Comparison of ENCODE assay signal across 18 cellular contexts in genomic region chr6:12709116-12709515, GRCh38. TPM values are rescaled to one million over a fixed set of nuclear protein-coding genes. Genes with fewer than 3 reads are reported as not detected.
A peak's percentile ranks its signal among the peaks of the same experiment; 100 is the strongest.
DNase-seq lines count a peak whose midpoint lies in the region; ATAC-seq and TF ChIP-seq lines count a peak whose summit lies in the region.
"Had no signal": no experiment of that assay in that cellular context is flagged by ENCODE, and none has a peak within 500 bp of the region (broad histone marks: within the 10 kb centered on the region; RNA-seq: fewer than 3 reads in every experiment).

No MANE protein-coding gene starts in this region.

- H3K9ac ChIP-seq in mesenchymal stem cell (ENCODE audit: low read length) = no peak overlapping the region

- H2AFZ ChIP-seq in mesenchymal stem cell (ENCODE audit: low read depth, low read length) = no peak overlapping the region
- H2AFZ ChIP-seq: PC-9 had no signal

- H3K9me3 ChIP-seq in mesenchymal stem cell (ENCODE audit: control insufficient read depth, low read length) = no peaks in the 10 kb centered on the region
- H3K9me3 ChIP-seq: neutrophil had no signal

- H3K4ac ChIP-seq in mesenchymal stem cell (ENCODE audit: low read depth in 1 of 2, low read length in 2 of 2) = no peak overlapping the region

- H3K36me3 Mint-ChIP-seq in WTC11 = no peaks in the 10 kb centered on the region

- H3K4me3 ChIP-seq in skeletal muscle cell (ENCODE audit: low read depth, low read length) = no peak overlapping the region
- H3K4me3 ChIP-seq in mesenchymal stem cell (ENCODE audit: insufficient read depth in 1 of 2, low read depth in 1 of 2, low read length in 2 of 2) = no peak overlapping the region
- H3K4me3 ChIP-seq: PC-9 had no signal

- no peak overlapping the region for H3K18ac ChIP-seq in mesenchymal stem cell (ENCODE audit: low read depth in 1 of 2, low read length in 2 of 2)

- H3K27ac ChIP-seq in mesenchymal stem cell (ENCODE audit: low read length, poor library complexity, severe bottlenecking) = no peak overlapping the region
- H3K27ac ChIP-seq: C4-2B, neutrophil, PC-9, VCaP had no signal

- TF ChIP-seq CTCF in WTC11 (IDR thresholded peaks at IDR 0.05) = no peak

- WGBS in mesenchymal stem cell = 88% methylated on average over 1 of the region's 1 CpG

- H3K4me1 ChIP-seq in mesenchymal stem cell (ENCODE audit: control insufficient read depth, insufficient read depth, low read depth, low read length) = no peaks in the 10 kb centered on the region

- POLR2A ChIA-PET in WTC11 (lab: Charles Lee) = no interaction called here

- H2BK5ac ChIP-seq in mesenchymal stem cell (ENCODE audit: low read depth, low read length, poor library complexity, severe bottlenecking) = no peak overlapping the region

- H2AK5ac ChIP-seq in mesenchymal stem cell (ENCODE audit: low read length, severe bottlenecking) = no peak overlapping the region

- no peak overlapping the region for H2BK12ac ChIP-seq in mesenchymal stem cell (ENCODE audit: low read length in 2 of 2)

- H4K91ac ChIP-seq in mesenchymal stem cell (ENCODE audit: low read length) = no peak overlapping the region

- no peak overlapping the region for H3K23ac ChIP-seq in mesenchymal stem cell (ENCODE audit: low read length in 2 of 2)

- no peak overlapping the region for H3K4me3 Mint-ChIP-seq in WTC11

- peaks cover 3% of the 10 kb centered on the region; the same call in 1 of the 2 replicates for H3K9me3 Mint-ChIP-seq in WTC11
- H3K9me3 Mint-ChIP-seq: activated T-helper 2 cell treated with anti-CD3 and anti-CD28 coated beads, Interferon-gamma antibody, Interleukin-2, Interleukin-4, amounts not matched to agents 10 μg/mL and 5 μg/mL and 100 μg/mL, durations not matched to agents 14 hours and 24 hours and 36 hours had no signal

- no peaks in the 10 kb centered on the region for H3K36me3 ChIP-seq in mesenchymal stem cell (ENCODE audit: control insufficient read depth in 1 of 2, insufficient read depth in 2 of 2, low read depth in 1 of 2, low read length in 2 of 2)
- H3K36me3 ChIP-seq: neutrophil had no signal

- no peaks in the 10 kb centered on the region for H3K27me3 Mint-ChIP-seq in WTC11 (ENCODE audit: low read depth)

- no peak overlapping the region for H3K27ac Mint-ChIP-seq in WTC11
- H3K27ac Mint-ChIP-seq: activated T-helper 2 cell treated with anti-CD3 and anti-CD28 coated beads, Interferon-gamma antibody, Interleukin-2, Interleukin-4, amounts not matched to agents 10 μg/mL and 5 μg/mL and 100 μg/mL, durations not matched to agents 14 hours and 24 hours and 36 hours had no signal

- no peak overlapping the region for H4K8ac ChIP-seq in mesenchymal stem cell (ENCODE audit: low read length)

- ATAC-seq in WTC11 = peak; percentile 64
- no peak for ATAC-seq in GM19455 (IDR thresholded peaks at IDR 0.05; ENCODE audit: unreplicated experiment)
- no peak for ATAC-seq in HG03175 (IDR thresholded peaks at IDR 0.05; ENCODE audit: unreplicated experiment)

- no peak overlapping the region for H3K4me2 ChIP-seq in mesenchymal stem cell (ENCODE audit: low read length, poor library complexity, severe bottlenecking)
- H3K4me2 ChIP-seq: PC-9 had no signal

- no peak overlapping the region for H3K14ac ChIP-seq in mesenchymal stem cell (ENCODE audit: low read length in 2 of 2)

- H3K27me3 ChIP-seq in mesenchymal stem cell (ENCODE audit: control insufficient read depth in 1 of 2, insufficient read depth in 1 of 2, low read length in 2 of 2) = no peaks in the 10 kb centered on the region

- CTCF ChIA-PET in WTC11 (lab: Charles Lee) = interaction anchor here (1.0 kb wide), 1 partner anchor 185 kb away, joined by 3 read pairs; no protein-coding TSS in a partner anchor

- H2BK15ac ChIP-seq in mesenchymal stem cell (ENCODE audit: low read depth, poor library complexity, severe bottlenecking) = no peak overlapping the region

- no peak overlapping the region for H2BK120ac ChIP-seq in mesenchymal stem cell (ENCODE audit: low read depth, low read length)

- DNase-seq in GM03348 (ENCODE audit: low spot score) (peak; percentile 77), WTC11 (ENCODE audit: low spot score) (no peak), glomerular visceral epithelial cell (ENCODE audit: extremely low spot score) (peak; percentile 14), skeletal muscle cell (ENCODE audit: low read depth) (peak; percentile 21), mesenchymal stem cell (no peak)
- no peak for DNase-seq in stimulated activated CD4-positive, alpha-beta T cell treated with anti-CD3 and anti-CD28 coated beads, Interleukin-4, amount 100 ng/mL, for 1 hour
- DNase-seq: activated CD8-positive, alpha-beta memory T cell treated with anti-CD3 and anti-CD28 coated beads for 24 hours; DMS79 treated with DMSO at 0.1 percent for 48 hours; KG1; NCI-H146; NCI-H510A treated with DMSO at 0.1 percent for 48 hours; PC-9 had no signal

- H3K4me1 Mint-ChIP-seq in WTC11 = peaks cover 20% of the 10 kb centered on the region

- H3K79me1 ChIP-seq in mesenchymal stem cell (replicated peaks; ENCODE audit: low read length, poor library complexity, severe bottlenecking) = no peaks in the 10 kb centered on the region

TF ChIP-seq in WTC11, 78 proteins besides CTCF, POLR2A, EP300 and RAD21 (continues in another document):
- no peak for TF ChIP-seq ZNF121 (CRISPR knock-in tag; IDR thresholded peaks at IDR 0.05)
- no peak for TF ChIP-seq NR2C2 (CRISPR knock-in tag; IDR thresholded peaks at IDR 0.05)
- TF ChIP-seq ZNF219 (CRISPR knock-in tag; IDR thresholded peaks at IDR 0.05; ENCODE audit: borderline replicate concordance) = no peak
- no peak for TF ChIP-seq MLX (CRISPR knock-in tag; IDR thresholded peaks at IDR 0.05)
- TF ChIP-seq ZNF512 (CRISPR knock-in tag; IDR thresholded peaks at IDR 0.05; ENCODE audit: borderline replicate concordance) = no peak
- TF ChIP-seq ATF3 (CRISPR knock-in tag; conservative IDR thresholded peaks at IDR 0.05) = no peak
- no peak for TF ChIP-seq SP1 (CRISPR knock-in tag; conservative IDR thresholded peaks at IDR 0.05)
- TF ChIP-seq AFF4 (CRISPR knock-in tag; IDR thresholded peaks at IDR 0.05; ENCODE audit: borderline replicate concordance) = no peak

RNA-seq across cellular contexts. Expression of gene PHACTR1, which starts 7.5 kb away (rescaled TPM):
- 13.5 to 15.5 TPM (median 13.6 TPM) in 3 replicates for total RNA-seq in WTC11 (2021)
- polyA plus RNA-seq in mesenchymal stem cell (2013, experiment 1 of 2) = 7.1 TPM
- polyA plus RNA-seq in mesenchymal stem cell (2013, experiment 2 of 2) = 7.5 TPM
- total RNA-seq: PC-9 had no signal

Comparison
In these comparisons a context has a peak if more than half of its experiments do, and no peak if none do; other contexts are left out.
1. DNase-seq: peak in GM03348 (single experiment), glomerular visceral epithelial cell (single experiment) and skeletal muscle cell (single experiment); none in WTC11 (single experiment), stimulated activated CD4-positive, alpha-beta T cell treated with anti-CD3 and anti-CD28 coated beads, Interleukin-4, amount 100 ng/mL, for 1 hour (single experiment) and mesenchymal stem cell (single experiment).